ENCODE assay signal across 13 cellular contexts in genomic region chr7:92797693-92798092, GRCh38. TPM values are rescaled to one million over a fixed set of nuclear protein-coding genes. Genes with fewer than 3 reads are reported as not detected.
DNase-seq lines count a peak whose midpoint lies in the region; ATAC-seq and TF ChIP-seq lines count a peak whose summit lies in the region.
"Had no signal": no experiment of that assay in that cellular context is flagged by ENCODE, and none has a peak within 500 bp of the region (broad histone marks: within the 10 kb centered on the region; RNA-seq: fewer than 3 reads in every experiment).

No MANE protein-coding gene starts in this region.

- H3K4me1 Mint-ChIP-seq in activated CD8-positive, alpha-beta memory T cell treated with anti-CD3 and anti-CD28 coated beads, Interleukin-2, amount 10 ng/mL, durations not matched to agents 7 days and 5 days = peaks cover 32% of the 10 kb centered on the region

- no peaks in the 10 kb centered on the region for H3K27me3 ChIP-seq in spleen (replicated peaks in 1 of 7)

- no peak overlapping the region for H3K27ac ChIP-seq in spleen
- no peak overlapping the region for H3K27ac ChIP-seq in substantia nigra (ENCODE audit: low read depth, low read length, poor library complexity, severe bottlenecking)

- peak; percentile 54 for DNase-seq in activated CD8-positive, alpha-beta memory T cell treated with anti-CD3 and anti-CD28 coated beads, Interleukin-2, amount 10 ng/mL, durations not matched to agents 7 days and 5 days
- no peak for DNase-seq in activated CD8-positive, alpha-beta memory T cell treated with anti-CD3 and anti-CD28 coated beads for 24 hours
- DNase-seq in M059J (ENCODE audit: low read depth) (peak; percentile 80), dermis blood vessel endothelial cell (peak; percentile 43), spleen (no peak), substantia nigra (lab: John Stamatoyannopoulos, UW) (no peak)
- DNase-seq in stimulated activated CD4-positive, alpha-beta T cell treated with anti-CD3 and anti-CD28 coated beads, Interleukin-4, amount 100 ng/mL, for 4 hours = peak; percentile 5 to 14
- DNase-seq: activated B cell treated with CpG ODN at 0.5 μM for 24 hours; effector CD8-positive, alpha-beta T cell; NCI-H446 treated with DMSO at 0.1 percent for 48 hours had no signal

- no peaks in the 10 kb centered on the region for H3K9me3 ChIP-seq in spleen

- H3K36me3 ChIP-seq in spleen = no peaks in the 10 kb centered on the region

- H3K4me1 ChIP-seq in spleen = peaks cover 0 to 39% (median 6%) of the 10 kb centered on the region in 6 donors

- peaks cover 31% of the 10 kb centered on the region for H3K36me3 Mint-ChIP-seq in activated CD8-positive, alpha-beta memory T cell treated with anti-CD3 and anti-CD28 coated beads, Interleukin-2, amount 10 ng/mL, durations not matched to agents 7 days and 5 days

- TF ChIP-seq POLR2A in spleen (IDR thresholded peaks at IDR 0.05) = no peak

- H3K27me3 Mint-ChIP-seq in activated CD8-positive, alpha-beta memory T cell treated with anti-CD3 and anti-CD28 coated beads, Interleukin-2, amount 10 ng/mL, durations not matched to agents 7 days and 5 days = no peaks in the 10 kb centered on the region
- H3K27me3 Mint-ChIP-seq: activated B cell treated with CpG ODN at 0.5 μM for 24 hours, B cell had no signal

- no peaks in the 10 kb centered on the region for H3K9me3 Mint-ChIP-seq in activated CD8-positive, alpha-beta memory T cell treated with anti-CD3 and anti-CD28 coated beads, Interleukin-2, amount 10 ng/mL, durations not matched to agents 7 days and 5 days (ENCODE audit: low read depth)
- H3K9me3 Mint-ChIP-seq: activated B cell treated with CpG ODN at 0.5 μM for 24 hours had no signal

- intact Hi-C loops in spleen (cut with DNase I; ENCODE audit: low total_unique reads) = no loop called here

- no peak overlapping the region for H3K27ac Mint-ChIP-seq in activated CD8-positive, alpha-beta memory T cell treated with anti-CD3 and anti-CD28 coated beads, Interleukin-2, amount 10 ng/mL, durations not matched to agents 7 days and 5 days
- H3K27ac Mint-ChIP-seq: activated B cell treated with CpG ODN at 0.5 μM for 24 hours, B cell had no signal

- H3K4me3 Mint-ChIP-seq in activated CD8-positive, alpha-beta memory T cell treated with anti-CD3 and anti-CD28 coated beads, Interleukin-2, amount 10 ng/mL, durations not matched to agents 7 days and 5 days = no peak overlapping the region
- H3K4me3 Mint-ChIP-seq: activated B cell treated with CpG ODN at 0.5 μM for 24 hours, B cell had no signal

- ATAC-seq in activated CD8-positive, alpha-beta memory T cell treated with anti-CD3 and anti-CD28 coated beads, Interleukin-2, amount 10 ng/mL, durations not matched to agents 7 days and 5 days = peak; percentile 67
- ATAC-seq in GM21367 (IDR thresholded peaks at IDR 0.05; ENCODE audit: unreplicated experiment) = no peak

- 60 to 84% (median 66%) methylated on average over 4 of the region's 4 CpGs for WGBS in spleen, 5 donors

- no peak for TF ChIP-seq CTCF in spleen (IDR thresholded peaks at IDR 0.05 in 8 of 11, conservative IDR thresholded peaks at IDR 0.05 in 3 of 11)

- no peak overlapping the region for H3K4me3 ChIP-seq in spleen
- H3K4me3 ChIP-seq: lung had no signal

- CTCF ChIA-PET in activated CD8-positive, alpha-beta memory T cell treated with anti-CD3 and anti-CD28 coated beads, Interleukin-2, amount 10 ng/mL, durations not matched to agents 7 days and 5 days (lab: Charles Lee) = interaction anchor here (0.6 kb wide), 1 partner anchor 9 kb away, joined by 3 read pairs; no protein-coding TSS in a partner anchor

RNA-seq across cellular contexts. Expression of gene CDK6, which starts 38.7 kb away (rescaled TPM):
- total RNA-seq in activated CD8-positive, alpha-beta memory T cell treated with anti-CD3 and anti-CD28 coated beads, Interleukin-2, amount 10 ng/mL, durations not matched to agents 7 days and 5 days = 100 to 1,000 TPM; 118 to 229 TPM
- 25.8 and 43.3 TPM in 2 replicates for total RNA-seq in M059J (2014; rRNA removed; shearing (Covaris generic))
- 44.6 and 48.2 TPM in 2 replicates for total RNA-seq in dermis blood vessel endothelial cell
- total RNA-seq in spleen = 10 to 100 TPM; 22.6 to 37.8 (median 29.9) TPM
- polyA plus RNA-seq in spleen = 1 to 10 TPM in 2 of 3 donors, under 1 TPM in 1; 0.91 to 2.0 (median 1.8) TPM

Comparison
In these comparisons a context has a peak if more than half of its experiments do, and no peak if none do; other contexts are left out.
1. DNase-seq: peak in activated CD8-positive, alpha-beta memory T cell treated with anti-CD3 and anti-CD28 coated beads, Interleukin-2, amount 10 ng/mL, durations not matched to agents 7 days and 5 days (single experiment), M059J (single experiment), dermis blood vessel endothelial cell (single experiment) and stimulated activated CD4-positive, alpha-beta T cell treated with anti-CD3 and anti-CD28 coated beads, Interleukin-4, amount 100 ng/mL, for 4 hours (2 of 2); none in activated CD8-positive, alpha-beta memory T cell treated with anti-CD3 and anti-CD28 coated beads for 24 hours (single experiment), spleen (single experiment) and substantia nigra (0 of 49).